Comparison of ENCODE assay signal across 8 cellular contexts in the genomic region with DNA sequence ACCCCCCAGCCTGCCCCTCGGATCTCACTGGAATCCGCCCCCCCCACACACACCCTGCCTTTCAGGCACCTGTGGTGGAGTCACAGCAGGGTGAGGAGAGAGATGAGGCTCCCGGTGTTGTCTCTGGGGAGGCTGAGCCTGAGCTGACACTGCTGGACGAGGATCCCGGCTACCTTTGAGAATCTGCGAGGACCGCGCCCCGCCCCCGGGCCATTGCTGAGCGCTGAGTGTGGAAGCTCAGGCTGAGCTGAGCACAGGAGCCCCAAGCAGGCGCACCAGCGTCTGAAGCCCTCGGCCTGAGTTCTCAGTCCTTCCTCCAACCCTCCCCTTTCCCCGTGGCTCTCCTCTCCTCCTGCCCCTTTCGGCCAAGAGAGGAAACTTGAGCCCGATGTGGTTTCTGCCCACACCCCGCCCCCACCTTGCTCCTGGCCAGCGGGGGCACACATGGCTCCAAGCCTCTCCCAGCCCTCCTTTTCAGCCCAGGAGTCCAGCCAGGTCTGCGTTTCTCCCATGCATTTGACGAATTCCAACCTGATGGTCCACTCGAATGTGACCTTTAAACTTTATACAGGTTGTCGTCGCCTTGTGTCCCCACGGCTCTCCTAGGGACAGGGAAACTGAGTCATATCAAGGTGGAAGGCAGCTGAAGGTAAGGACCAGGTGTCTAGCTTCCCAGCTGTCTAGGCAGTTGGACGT. TPM values are rescaled to one million over a fixed set of nuclear protein-coding genes. Genes with fewer than 3 reads are reported as not detected.
DNase-seq lines count a peak whose midpoint lies in the region; ATAC-seq and TF ChIP-seq lines count a peak whose summit lies in the region.

A gene (minus strand): TSS at position 284 of the 696 bp plus-strand sequence. CDS start 5,767 bp downstream, outside the sequence.

- H3K79me2 ChIP-seq in trophoblast cell (ENCODE audit: control insufficient read depth, insufficient read depth, low read length, poor library complexity): no peaks in the 10 kb centered on the region

- H2AFZ ChIP-seq in trophoblast cell (ENCODE audit: insufficient read depth, low read length, poor library complexity): peak within 1 kb of the TSS; percentile 19

- DNase-seq in activated CD4-positive, alpha-beta T cell treated with anti-CD3 and anti-CD28 coated beads for 36 hours: peak; percentile 58
- DNase-seq in activated CD4-positive, alpha-beta T cell treated with anti-CD3 and anti-CD28 coated beads, Interleukin-2, amount 10 ng/mL, durations not matched to agents 7 days and 5 days: no peak
- DNase-seq in NCI-H2227 treated with DMSO at 0.1 percent for 48 hours (lab: John Stamatoyannopoulos, UW) (peak; percentile 30), cardiac muscle cell (ENCODE audit: low read depth in 1 of 2, low spot score in 1 of 2) (peak; percentile 83 to 85), trophoblast cell (peak; percentile 90 to 92), NCI-H524 treated with DMSO at 0.1 percent for 48 hours (lab: John Stamatoyannopoulos, UW) (no peak)

- no peak within 1 kb of the TSS for H4K12ac ChIP-seq in trophoblast cell (ENCODE audit: low read depth, low read length)

- H3K18ac ChIP-seq in trophoblast cell (ENCODE audit: low read length): peak within 1 kb of the TSS; percentile 2

- H3K4me1 ChIP-seq in cardiac muscle cell (ENCODE audit: low read depth) (peaks cover 19% of the 10 kb centered on the region), trophoblast cell (ENCODE audit: control insufficient read depth in 1 of 2, insufficient read depth in 2 of 2, low read length in 2 of 2) (peaks cover 18 to 19% of the 10 kb centered on the region in 2 experiments)

- peaks cover 5% of the 10 kb centered on the region for H3K79me1 ChIP-seq in trophoblast cell (ENCODE audit: low read length)

- H2AK5ac ChIP-seq in trophoblast cell (ENCODE audit: low read length): peak within 1 kb of the TSS; percentile 12

- H3K4me1 Mint-ChIP-seq in activated CD4-positive, alpha-beta T cell treated with anti-CD3 and anti-CD28 coated beads for 36 hours: peaks cover 13% of the 10 kb centered on the region
- peaks cover 29% of the 10 kb centered on the region for H3K4me1 Mint-ChIP-seq in activated CD4-positive, alpha-beta T cell treated with anti-CD3 and anti-CD28 coated beads, Interleukin-2, amount 10 ng/mL, durations not matched to agents 7 days and 5 days
- H3K4me1 Mint-ChIP-seq in activated T-helper 17 cell treated with anti-CD3 and anti-CD28 coated beads, Interleukin-2, amount 50 U/mL, for 72 hours: no peaks in the 10 kb centered on the region

- H3K4me2 ChIP-seq in trophoblast cell (ENCODE audit: low read length): peak within 1 kb of the TSS; percentile 46

- H3K36me3 ChIP-seq in cardiac muscle cell (no peaks in the 10 kb centered on the region), trophoblast cell (ENCODE audit: control insufficient read depth in 1 of 2, insufficient read depth in 2 of 2, low read length in 2 of 2) (no peaks in the 10 kb centered on the region)

- H4K8ac ChIP-seq in trophoblast cell (ENCODE audit: low read depth, low read length): peak within 1 kb of the TSS; percentile 27

- peak within 1 kb of the TSS; percentile 10 for H3K4me3 ChIP-seq in cardiac muscle cell
- H3K4me3 ChIP-seq in trophoblast cell (ENCODE audit: low read depth, low read length): peak within 1 kb of the TSS; percentile 16

- no peak within 1 kb of the TSS for H3K23ac ChIP-seq in trophoblast cell (ENCODE audit: low read length)

- POLR2A ChIA-PET in activated CD4-positive, alpha-beta T cell treated with anti-CD3 and anti-CD28 coated beads for 36 hours (lab: Charles Lee): interaction anchor here (0.5 kb wide), 1 partner anchor 70 kb away, joined by 3 read pairs; no protein-coding TSS in a partner anchor
- POLR2A ChIA-PET in activated CD4-positive, alpha-beta T cell treated with anti-CD3 and anti-CD28 coated beads, Interleukin-2, amount 10 ng/mL, durations not matched to agents 7 days and 5 days (lab: Charles Lee): no interaction called here

- intact Hi-C loops in activated CD4-positive, alpha-beta T cell treated with anti-CD3 and anti-CD28 coated beads for 36 hours (cut with DNase I, micrococcal nuclease): no loop called here

- H2BK5ac ChIP-seq in trophoblast cell (ENCODE audit: low read depth, low read length, poor library complexity): no peak within 1 kb of the TSS

- ATAC-seq in activated CD4-positive, alpha-beta T cell treated with anti-CD3 and anti-CD28 coated beads for 36 hours: peak; percentile 62
- ATAC-seq in activated T-helper 17 cell treated with anti-CD3 and anti-CD28 coated beads, Interleukin-2, amount 50 U/mL, for 72 hours (replicated peaks): peak; percentile 71
- no peak for ATAC-seq in HG03280 (IDR thresholded peaks at IDR 0.05; ENCODE audit: unreplicated experiment)

- H3K4me3 Mint-ChIP-seq in activated CD4-positive, alpha-beta T cell treated with anti-CD3 and anti-CD28 coated beads for 36 hours: no peak within 1 kb of the TSS
- no peak within 1 kb of the TSS for H3K4me3 Mint-ChIP-seq in activated CD4-positive, alpha-beta T cell treated with anti-CD3 and anti-CD28 coated beads, Interleukin-2, amount 10 ng/mL, durations not matched to agents 7 days and 5 days
- peak within 1 kb of the TSS; percentile 29 for H3K4me3 Mint-ChIP-seq in activated T-helper 17 cell treated with anti-CD3 and anti-CD28 coated beads, Interleukin-2, amount 50 U/mL, for 72 hours

- no CpG with 5 or more reads among the region's 26 CpGs for WGBS in trophoblast cell (ENCODE audit: extremely low coverage, insufficient coverage, insufficient read length)

- H3K27me3 Mint-ChIP-seq in activated CD4-positive, alpha-beta T cell treated with anti-CD3 and anti-CD28 coated beads for 36 hours: peaks cover 54% of the 10 kb centered on the region
- peaks cover 68% of the 10 kb centered on the region for H3K27me3 Mint-ChIP-seq in activated CD4-positive, alpha-beta T cell treated with anti-CD3 and anti-CD28 coated beads, Interleukin-2, amount 10 ng/mL, durations not matched to agents 7 days and 5 days
- H3K27me3 Mint-ChIP-seq in activated T-helper 17 cell treated with anti-CD3 and anti-CD28 coated beads, Interleukin-2, amount 50 U/mL, for 72 hours: peaks cover 37% of the 10 kb centered on the region

- H3K27me3 ChIP-seq in cardiac muscle cell: no peaks in the 10 kb centered on the region
- H3K27me3 ChIP-seq in trophoblast cell (ENCODE audit: insufficient read depth, low read length): no peaks in the 10 kb centered on the region

- CTCF ChIA-PET in activated CD4-positive, alpha-beta T cell treated with anti-CD3 and anti-CD28 coated beads for 36 hours (lab: Charles Lee): interaction anchor here (0.9 to 5.0 kb wide), 7 partner anchors 20 to 70 kb away, joined by 3 to 26 read pairs (median 7); a partner anchor contains a TSS
- CTCF ChIA-PET in activated CD4-positive, alpha-beta T cell treated with anti-CD3 and anti-CD28 coated beads, Interleukin-2, amount 10 ng/mL, durations not matched to agents 7 days and 5 days (lab: Charles Lee): interaction anchor here (0.8 to 2.3 kb wide), 3 partner anchors 24 to 98 kb away, joined by 3 to 6 read pairs (median 5); a partner anchor contains a TSS

- peak; percentile 11 for TF ChIP-seq CTCF in cardiac muscle cell (IDR thresholded peaks at IDR 0.05; ENCODE audit: low read depth, low read length)

- H3K9me3 Mint-ChIP-seq in activated CD4-positive, alpha-beta T cell treated with anti-CD3 and anti-CD28 coated beads for 36 hours (ENCODE audit: low read depth): no peaks in the 10 kb centered on the region
- H3K9me3 Mint-ChIP-seq in activated CD4-positive, alpha-beta T cell treated with anti-CD3 and anti-CD28 coated beads, Interleukin-2, amount 10 ng/mL, durations not matched to agents 7 days and 5 days: no peaks in the 10 kb centered on the region
- no peaks in the 10 kb centered on the region for H3K9me3 Mint-ChIP-seq in activated T-helper 17 cell treated with anti-CD3 and anti-CD28 coated beads, Interleukin-2, amount 50 U/mL, for 72 hours

- H3K27ac ChIP-seq in cardiac muscle cell (peak within 1 kb of the TSS; percentile 68), trophoblast cell (ENCODE audit: low read depth, low read length) (no peak within 1 kb of the TSS)

- no peak within 1 kb of the TSS for H3K4ac ChIP-seq in trophoblast cell (ENCODE audit: low read depth, low read length)

- H2BK12ac ChIP-seq in trophoblast cell (ENCODE audit: low read length): peak within 1 kb of the TSS; percentile 37

- H4K91ac ChIP-seq in trophoblast cell (ENCODE audit: low read depth, low read length): peak within 1 kb of the TSS; percentile 45

- peak within 1 kb of the TSS; percentile 36 for H3K14ac ChIP-seq in trophoblast cell (ENCODE audit: low read length)

- H3K36me3 Mint-ChIP-seq in activated CD4-positive, alpha-beta T cell treated with anti-CD3 and anti-CD28 coated beads for 36 hours (ENCODE audit: low read depth): no peaks in the 10 kb centered on the region
- no peaks in the 10 kb centered on the region for H3K36me3 Mint-ChIP-seq in activated CD4-positive, alpha-beta T cell treated with anti-CD3 and anti-CD28 coated beads, Interleukin-2, amount 10 ng/mL, durations not matched to agents 7 days and 5 days (ENCODE audit: low read depth)
- H3K36me3 Mint-ChIP-seq in activated T-helper 17 cell treated with anti-CD3 and anti-CD28 coated beads, Interleukin-2, amount 50 U/mL, for 72 hours (ENCODE audit: low read depth): no peaks in the 10 kb centered on the region

- H3K9ac ChIP-seq in trophoblast cell (ENCODE audit: low read length): no peak within 1 kb of the TSS

- no peak within 1 kb of the TSS for H3K27ac Mint-ChIP-seq in activated CD4-positive, alpha-beta T cell treated with anti-CD3 and anti-CD28 coated beads for 36 hours
- no peak within 1 kb of the TSS for H3K27ac Mint-ChIP-seq in activated CD4-positive, alpha-beta T cell treated with anti-CD3 and anti-CD28 coated beads, Interleukin-2, amount 10 ng/mL, durations not matched to agents 7 days and 5 days
- H3K27ac Mint-ChIP-seq in activated T-helper 17 cell treated with anti-CD3 and anti-CD28 coated beads, Interleukin-2, amount 50 U/mL, for 72 hours: no peak within 1 kb of the TSS

- H3K9me3 ChIP-seq in cardiac muscle cell (ENCODE audit: low read depth): no peaks in the 10 kb centered on the region
- no peaks in the 10 kb centered on the region for H3K9me3 ChIP-seq in trophoblast cell (ENCODE audit: insufficient read depth, low read depth, low read length)

- H2BK120ac ChIP-seq in trophoblast cell (ENCODE audit: insufficient read depth, low read length, poor library complexity): peak within 1 kb of the TSS; percentile 1

RNA-seq across cellular contexts. Expression of the gene that starts here (rescaled TPM):
- not detected for total RNA-seq in activated CD4-positive, alpha-beta T cell treated with anti-CD3 and anti-CD28 coated beads for 36 hours
- total RNA-seq in activated CD4-positive, alpha-beta T cell treated with anti-CD3 and anti-CD28 coated beads, Interleukin-2, amount 10 ng/mL, durations not matched to agents 7 days and 5 days: not detected
- not detected for total RNA-seq in activated T-helper 17 cell treated with anti-CD3 and anti-CD28 coated beads, Interleukin-2, amount 50 U/mL, for 72 hours
- 4.9 and 9.9 TPM in 2 replicates for total RNA-seq in cardiac muscle cell
- polyA plus RNA-seq in cardiac muscle cell: 8.4 and 10.1 TPM in 2 replicates
- polyA plus RNA-seq in trophoblast cell (2013): 0.92 and 0.97 TPM in 2 replicates

Comparison
In these comparisons a context has a peak if more than half of its experiments do, and no peak if none do; other contexts are left out.
1. Peak in DNase-seq and ATAC-seq in activated CD4-positive, alpha-beta T cell treated with anti-CD3 and anti-CD28 coated beads for 36 hours; RNA of the gene not detected or under 1 TPM.
2. Peak in ATAC-seq in activated T-helper 17 cell treated with anti-CD3 and anti-CD28 coated beads, Interleukin-2, amount 50 U/mL, for 72 hours; RNA of the gene not detected or under 1 TPM.
3. DNase-seq: peak in NCI-H2227 treated with DMSO at 0.1 percent for 48 hours (single experiment), cardiac muscle cell (2 of 2) and trophoblast cell (2 of 2); none in activated CD4-positive, alpha-beta T cell treated with anti-CD3 and anti-CD28 coated beads, Interleukin-2, amount 10 ng/mL, durations not matched to agents 7 days and 5 days (single experiment) and NCI-H524 treated with DMSO at 0.1 percent for 48 hours (single experiment).